ENCODE assay signal across 8 cellular contexts in genomic region chr15:46312133-46312740, GRCh38.
DNase-seq lines count a peak whose midpoint lies in the region; ATAC-seq and TF ChIP-seq lines count a peak whose summit lies in the region.

No MANE protein-coding gene starts in this region.

- H3K27ac ChIP-seq in iPS DF 6.9 (ENCODE audit: low read length) (no peak overlapping the region), spleen (no peak overlapping the region)

- TF ChIP-seq CTCF in astrocyte of the spinal cord (IDR thresholded peaks at IDR 0.05; ENCODE audit: low read depth, low read length) (peak; percentile 89), spleen (IDR thresholded peaks at IDR 0.05 in 8 of 11, conservative IDR thresholded peaks at IDR 0.05 in 3 of 11) (peak; percentile 53 to 85 (median 72))

- H3K4me3 ChIP-seq in astrocyte of the spinal cord (ENCODE audit: low read depth, low read length), result no peak overlapping the region
- H3K4me3 ChIP-seq in iPS DF 6.9 (ENCODE audit: low read length), result no peak overlapping the region
- no peak overlapping the region for H3K4me3 ChIP-seq in spleen

- H3K27me3 ChIP-seq in iPS DF 6.9 (ENCODE audit: control insufficient read depth, insufficient read depth, low read length) (no peaks in the 10 kb centered on the region), spleen (replicated peaks in 1 of 7) (peaks cover 0 to 5% (median 0%) of the 10 kb centered on the region in 7 donors)

- no peak for DNase-seq in Right ventricle myocardium inferior (ENCODE audit: missing footprints)
- DNase-seq in cardiac septum (ENCODE audit: low spot score), result no peak
- peak; percentile 31 for DNase-seq in NCI-H1417 treated with DMSO at 0.1 percent for 48 hours (lab: John Stamatoyannopoulos, UW)
- DNase-seq in T-helper 1 cell, result peak in 3 of 5 donors; percentile 11 to 31 (median 23)
- DNase-seq in astrocyte of the spinal cord (ENCODE audit: low read depth, low spot score), result peak; percentile 52
- peak; percentile 61 for DNase-seq in iPS DF 6.9 (ENCODE audit: low read depth, low spot score)
- no peak for DNase-seq in spleen

- H3K36me3 ChIP-seq in iPS DF 6.9 (ENCODE audit: control insufficient read depth, insufficient read depth, low read length), result no peaks in the 10 kb centered on the region
- no peaks in the 10 kb centered on the region for H3K36me3 ChIP-seq in spleen

- ATAC-seq in Right ventricle myocardium inferior (peak; percentile 70), HG02798 (IDR thresholded peaks at IDR 0.05; ENCODE audit: poor library complexity, unreplicated experiment) (peak; percentile 96)

- H3K4me1 ChIP-seq in iPS DF 6.9 (ENCODE audit: control insufficient read depth, insufficient read depth, low read length) (no peaks in the 10 kb centered on the region), spleen (peaks cover 0 to 3% (median 0%) of the 10 kb centered on the region in 6 donors)

- intact Hi-C loops in Right ventricle myocardium inferior (cut with DNase I), result loop anchor here (10.0 kb wide), 2 partner anchors 183 to 597 kb away; no protein-coding TSS in a partner anchor
- intact Hi-C loops in cardiac septum (cut with DNase I), result no loop called here
- intact Hi-C loops in spleen (cut with DNase I; ENCODE audit: low total_unique reads), result loop anchor here (10.0 kb wide), 1 partner anchor 193 kb away; no protein-coding TSS in a partner anchor

- H3K9me3 ChIP-seq in iPS DF 6.9 (ENCODE audit: control insufficient read depth, insufficient read depth, low read length) (no peaks in the 10 kb centered on the region), spleen (no peaks in the 10 kb centered on the region)

- no peak for TF ChIP-seq POLR2A in spleen (IDR thresholded peaks at IDR 0.05)

- no CpG with 5 or more reads among the region's 2 CpGs for WGBS in iPS DF 6.9 (ENCODE audit: insufficient coverage, insufficient read length)
- WGBS in spleen, 5 donors, result 7 to 34% (median 21%) methylated on average over 2 of the region's 2 CpGs

- in situ Hi-C loops in astrocyte of the spinal cord (cut with HindIII; ENCODE audit: low sequenced_read_pairs), result no loop called here

Comparison
In these comparisons a context has a peak if more than half of its experiments do, and no peak if none do; other contexts are left out.
1. DNase-seq: peak in NCI-H1417 treated with DMSO at 0.1 percent for 48 hours (single experiment), T-helper 1 cell (3 of 5), astrocyte of the spinal cord (single experiment) and iPS DF 6.9 (single experiment); none in Right ventricle myocardium inferior (single experiment), cardiac septum (single experiment) and spleen (single experiment).